In the genomic region with DNA sequence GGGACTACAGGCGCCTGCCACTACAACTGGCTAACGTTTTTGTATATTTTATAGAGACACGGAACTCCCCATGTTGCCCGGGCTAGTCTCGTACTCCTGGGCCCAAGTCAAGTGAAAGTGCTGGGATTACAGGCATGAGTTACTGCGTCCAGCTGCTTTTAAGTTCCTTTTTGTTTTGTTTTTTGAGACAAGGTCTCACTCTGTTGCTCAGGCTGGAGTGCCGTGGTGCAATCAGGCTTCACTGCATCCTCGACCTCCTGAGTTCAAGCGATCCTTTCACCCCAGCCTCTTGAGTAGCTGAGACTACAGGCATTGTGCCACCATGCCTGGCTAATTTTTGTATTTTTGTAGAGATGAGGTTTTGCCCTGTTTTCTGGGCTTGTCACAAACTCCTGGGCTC, we compare ENCODE assay signal across 18 cellular contexts.
"Had no signal": no experiment of that assay in that cellular context is flagged by ENCODE, and none has a peak within 500 bp of the region (broad histone marks: within the 10 kb centered on the region; RNA-seq: fewer than 3 reads in every experiment).

No MANE protein-coding gene starts in this region.

- H3K27me3 Mint-ChIP-seq: activated CD4-positive, alpha-beta memory T cell treated with anti-CD3 and anti-CD28 coated beads, Interleukin-2, amount 10 ng/mL, durations not matched to agents 7 days and 5 days; activated CD8-positive, alpha-beta memory T cell treated with anti-CD3 and anti-CD28 coated beads, Interleukin-2, amount 10 ng/mL, durations not matched to agents 7 days and 5 days; activated naive CD8-positive, alpha-beta T cell; effector memory CD8-positive, alpha-beta T cell; memory B cell; stimulated activated naive CD8-positive, alpha-beta T cell treated with anti-CD3 and anti-CD28 coated beads, Interleukin-15, Interleukin-2, amounts not matched to agents 100 ng/mL and 50 ng/mL, for 24 hours had no signal

- DNase-seq: activated CD4-positive, alpha-beta memory T cell treated with anti-CD3 and anti-CD28 coated beads, Interleukin-2, amount 10 ng/mL, durations not matched to agents 7 days and 5 days; activated CD4-positive, alpha-beta T cell treated with anti-CD3 and anti-CD28 coated beads for 48 hours; activated CD4-positive, CD25-positive, alpha-beta regulatory T cell; activated CD8-positive, alpha-beta memory T cell treated with anti-CD3 and anti-CD28 coated beads, Interleukin-2, amount 10 ng/mL, durations not matched to agents 7 days and 5 days; amniotic stem cell; effector memory CD8-positive, alpha-beta T cell; foreskin melanocyte; kidney; natural killer cell; retina; T1000 had no signal

- H3K27ac ChIP-seq: cardiac muscle cell, epithelial cell of prostate had no signal

- H3K4me3 ChIP-seq: cardiac muscle cell, left lung had no signal

- H3K27ac Mint-ChIP-seq: activated CD4-positive, alpha-beta memory T cell treated with anti-CD3 and anti-CD28 coated beads, Interleukin-2, amount 10 ng/mL, durations not matched to agents 7 days and 5 days; activated CD8-positive, alpha-beta memory T cell treated with anti-CD3 and anti-CD28 coated beads, Interleukin-2, amount 10 ng/mL, durations not matched to agents 7 days and 5 days; activated naive CD8-positive, alpha-beta T cell; effector memory CD8-positive, alpha-beta T cell; memory B cell; natural killer cell; stimulated activated naive CD8-positive, alpha-beta T cell treated with anti-CD3 and anti-CD28 coated beads, Interleukin-15, Interleukin-2, amounts not matched to agents 100 ng/mL and 50 ng/mL, for 24 hours had no signal

- H3K4me3 Mint-ChIP-seq: activated CD4-positive, alpha-beta memory T cell treated with anti-CD3 and anti-CD28 coated beads, Interleukin-2, amount 10 ng/mL, durations not matched to agents 7 days and 5 days; activated CD8-positive, alpha-beta memory T cell treated with anti-CD3 and anti-CD28 coated beads, Interleukin-2, amount 10 ng/mL, durations not matched to agents 7 days and 5 days; activated naive CD8-positive, alpha-beta T cell; effector memory CD8-positive, alpha-beta T cell; memory B cell; natural killer cell; stimulated activated naive CD8-positive, alpha-beta T cell treated with anti-CD3 and anti-CD28 coated beads, Interleukin-15, Interleukin-2, amounts not matched to agents 100 ng/mL and 50 ng/mL, for 24 hours had no signal

- H3K4me1 ChIP-seq: left lung had no signal

- H3K9me3 Mint-ChIP-seq: memory B cell had no signal

- H3K4me1 Mint-ChIP-seq: activated CD4-positive, alpha-beta memory T cell treated with anti-CD3 and anti-CD28 coated beads, Interleukin-2, amount 10 ng/mL, durations not matched to agents 7 days and 5 days; activated CD8-positive, alpha-beta memory T cell treated with anti-CD3 and anti-CD28 coated beads, Interleukin-2, amount 10 ng/mL, durations not matched to agents 7 days and 5 days; memory B cell; natural killer cell had no signal

- ATAC-seq: activated CD8-positive, alpha-beta memory T cell treated with anti-CD3 and anti-CD28 coated beads, Interleukin-2, amount 10 ng/mL, durations not matched to agents 7 days and 5 days; effector memory CD8-positive, alpha-beta T cell; natural killer cell; SK-N-SH treated with all-trans-retinoic acid at 6 μM for 48 hours had no signal

- H3K27me3 ChIP-seq: cardiac muscle cell, left lung had no signal

- H3K36me3 Mint-ChIP-seq: activated CD8-positive, alpha-beta memory T cell treated with anti-CD3 and anti-CD28 coated beads, Interleukin-2, amount 10 ng/mL, durations not matched to agents 7 days and 5 days; activated naive CD8-positive, alpha-beta T cell; memory B cell; natural killer cell had no signal

- H3K9me3 ChIP-seq: left lung had no signal

- H3K36me3 ChIP-seq: cardiac muscle cell, left lung had no signal
